Comparison of ENCODE assay signal across 11 cellular contexts in genomic region chr2:226794077-226794670, GRCh38. TPM values are rescaled to one million over a fixed set of nuclear protein-coding genes. Genes with fewer than 3 reads are reported as not detected.
DNase-seq lines count a peak whose midpoint lies in the region; ATAC-seq and TF ChIP-seq lines count a peak whose summit lies in the region.
"Had no signal": no experiment of that assay in that cellular context is flagged by ENCODE, and none has a peak within 500 bp of the region (broad histone marks: within the 10 kb centered on the region; RNA-seq: fewer than 3 reads in every experiment).

No MANE protein-coding gene starts in this region.

- H3K27me3 ChIP-seq in right atrium auricular region = no peaks in the 10 kb centered on the region
- no peaks in the 10 kb centered on the region for H3K27me3 ChIP-seq in breast epithelium
- H3K27me3 ChIP-seq in aorta (ENCODE audit: control insufficient read depth in 1 of 2, insufficient read depth in 2 of 2, low read length in 1 of 2) = no peaks in the 10 kb centered on the region

- peak overlapping the region; percentile 90 to 92 for H3K27ac ChIP-seq in right atrium auricular region
- peak overlapping the region; percentile 95 to 97 for H3K27ac ChIP-seq in breast epithelium
- peak overlapping the region; percentile 23 for H3K27ac ChIP-seq in mesodermal cell (ENCODE audit: low read depth, low read length, severe bottlenecking)
- peak overlapping the region in 1 of 2 donors; percentile 30 for H3K27ac ChIP-seq in aorta (ENCODE audit: low read depth in 1 of 2, low read length in 2 of 2)

- H3K4me3 ChIP-seq in right atrium auricular region (peak overlapping the region; percentile 80), breast epithelium (peak overlapping the region; percentile 69 to 88 (median 87)), mesodermal cell (ENCODE audit: extremely low read depth, insufficient read depth, low read length, poor library complexity, severe bottlenecking) (peak overlapping the region; percentile 85), aorta (ENCODE audit: low read length in 2 of 2) (peak overlapping the region; percentile 52 to 60)

- H3K4me1 ChIP-seq in right atrium auricular region (peaks cover 0 to 81% of the 10 kb centered on the region in 2 donors), breast epithelium (peaks cover 2 to 3% of the 10 kb centered on the region in 2 donors), mesodermal cell (ENCODE audit: control insufficient read depth, insufficient read depth, low read length, poor library complexity, severe bottlenecking) (peaks cover 18% of the 10 kb centered on the region), aorta (ENCODE audit: control insufficient read depth in 1 of 2, insufficient read depth in 2 of 2, low read length in 2 of 2) (peaks cover 0 to 5% of the 10 kb centered on the region in 2 donors)

- H3K36me3 ChIP-seq in right atrium auricular region (no peaks in the 10 kb centered on the region), breast epithelium (no peaks in the 10 kb centered on the region), mesodermal cell (ENCODE audit: control insufficient read depth, insufficient read depth, low read length) (peaks cover 82% of the 10 kb centered on the region), aorta (ENCODE audit: control insufficient read depth in 1 of 2, insufficient read depth in 2 of 2, low read length in 1 of 2) (no peaks in the 10 kb centered on the region)

- DNase-seq in right atrium auricular region (ENCODE audit: low spot score) (no peak), cardiac septum (ENCODE audit: low spot score) (no peak), breast epithelium (ENCODE audit: low spot score in 2 of 2) (no peak), aorta (no peak), NCI-H774 (lab: John Stamatoyannopoulos, UW) (no peak)
- no peak for DNase-seq in activated CD4-positive, alpha-beta T cell treated with anti-CD3 and anti-CD28 coated beads for 48 hours
- no peak for DNase-seq in activated CD8-positive, alpha-beta memory T cell treated with anti-CD3 and anti-CD28 coated beads, Interleukin-2, amount 50 U/mL, for 4 hours
- DNase-seq: activated CD8-positive, alpha-beta memory T cell treated with anti-CD3 and anti-CD28 coated beads, Interleukin-2, amount 50 U/mL, for 48 hours; DMS153; NCI-H1105 had no signal

- H3K9me3 ChIP-seq in right atrium auricular region (no peaks in the 10 kb centered on the region), breast epithelium (no peaks in the 10 kb centered on the region), mesodermal cell (ENCODE audit: control insufficient read depth, low read length) (no peaks in the 10 kb centered on the region), aorta (ENCODE audit: control insufficient read depth, low read length) (no peaks in the 10 kb centered on the region)

- WGBS in mesodermal cell (ENCODE audit: insufficient coverage in 2 of 2), 2 experiments = no CpG with 5 or more reads among the region's 4 CpGs
- 6 to 8% methylated on average over 4 of the region's 4 CpGs for WGBS in aorta, 2 donors

- TF ChIP-seq CTCF in right atrium auricular region (IDR thresholded peaks at IDR 0.05) (no peak), breast epithelium (IDR thresholded peaks at IDR 0.05) (no peak)

- TF ChIP-seq POLR2A in breast epithelium (IDR thresholded peaks at IDR 0.05) = no peak

- intact Hi-C loops in cardiac septum (cut with DNase I) (loop anchor here (5.0 to 10.0 kb wide), 5 partner anchors 37 to 319 kb away; no protein-coding TSS in a partner anchor), breast epithelium (cut with DNase I; ENCODE audit: low total_unique reads) (loop anchor here (10.0 kb wide), 1 partner anchor 49 kb away; no protein-coding TSS in a partner anchor), aorta (cut with DNase I) (loop anchor here (5.0 to 10.0 kb wide), 3 partner anchors 37 to 289 kb away; no protein-coding TSS in a partner anchor)

- ATAC-seq in aorta (ENCODE audit: low FRiP score) = no peak

RNA-seq across cellular contexts. Expression of gene IRS1, which starts 5.4 kb away (rescaled TPM):
- 10 to 100 TPM; 14.6 to 15.8 TPM for total RNA-seq in right atrium auricular region
- 14.0 TPM for total RNA-seq in cardiac septum
- 10 to 100 TPM; 18.4 to 48.3 (median 22.3) TPM for total RNA-seq in breast epithelium
- 48.3 TPM for polyA plus RNA-seq in mesodermal cell (2013, experiment 1 of 2)
- 46.9 TPM for polyA plus RNA-seq in mesodermal cell (2013, experiment 2 of 2)
- total RNA-seq in aorta = 10 to 100 TPM; 13.8 to 16.6 TPM
- 1 to 10 TPM; 2.1 to 2.5 TPM for polyA plus RNA-seq in aorta

RNA-seq across cellular contexts. Expression of gene RHBDD1, which starts 41.7 kb away (rescaled TPM):
- total RNA-seq in right atrium auricular region (10 to 100 TPM; 12.3 to 16.1 TPM), cardiac septum (40.6 TPM), breast epithelium (10 to 100 TPM; 17.9 to 46.2 (median 20.0) TPM), aorta (10 to 100 TPM; 35.6 to 39.2 TPM)
- polyA plus RNA-seq in mesodermal cell (2013, experiment 1 of 2) = 15.4 TPM
- polyA plus RNA-seq in mesodermal cell (2013, experiment 2 of 2) = 17.0 TPM
- polyA plus RNA-seq in aorta = 1 to 10 TPM; 6.0 to 8.4 TPM
